In the genomic region with DNA sequence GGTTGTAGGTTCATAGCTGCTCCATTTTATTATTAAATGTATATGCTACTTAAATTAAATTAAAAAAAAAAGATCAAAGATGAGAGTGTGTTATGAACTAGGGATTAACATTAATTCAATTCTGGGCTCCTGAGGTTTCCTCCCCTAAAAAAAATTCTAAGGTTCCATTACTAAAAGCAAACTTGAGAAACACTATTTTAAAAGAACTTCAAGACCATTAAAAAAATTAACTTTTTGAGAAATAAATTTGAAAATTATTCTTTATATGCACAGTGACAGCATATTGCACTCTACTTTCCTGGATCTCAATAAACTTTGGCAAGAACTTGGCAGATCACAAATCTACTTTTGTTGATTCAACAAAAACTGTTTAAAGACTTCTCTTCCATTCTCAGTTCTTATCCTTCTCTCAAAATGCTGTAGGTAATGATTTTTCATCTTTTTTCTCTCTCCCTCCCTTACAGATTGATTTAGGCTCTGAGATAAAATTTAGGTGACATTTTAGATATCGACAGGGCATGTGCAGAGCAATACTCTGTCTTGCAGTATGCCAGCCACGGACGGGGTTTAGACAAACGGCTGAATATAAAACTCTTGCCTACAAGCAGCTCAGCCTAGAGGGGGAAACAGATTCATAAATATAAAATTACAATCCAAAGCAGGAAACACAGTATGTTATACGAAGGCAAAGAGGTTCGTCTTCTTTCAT, we compare ENCODE assay signal across 8 cellular contexts.
DNase-seq lines count a peak whose midpoint lies in the region; ATAC-seq lines count a peak whose summit lies in the region.

No MANE protein-coding gene starts in this region.

- peaks cover 5% of the 10 kb centered on the region for H3K27me3 Mint-ChIP-seq in activated naive CD8-positive, alpha-beta T cell
- H3K27me3 Mint-ChIP-seq in stimulated activated naive B cell treated with anti-CD40 and anti-IgM and Interleukin-4, amounts not matched to agents 10 μg/mL and 1 μg/mL and 100 μg/mL, for 72 hours: peaks cover 16 to 22% of the 10 kb centered on the region in 2 donors

- H3K4me3 ChIP-seq in ACC112 (ENCODE audit: low read depth, low read length) (peak overlapping the region; percentile 79), iPS-11a (ENCODE audit: low read depth, low read length) (peak overlapping the region; percentile 62)

- H3K9me3 Mint-ChIP-seq in activated naive CD8-positive, alpha-beta T cell (ENCODE audit: low read depth): no peaks in the 10 kb centered on the region
- H3K9me3 Mint-ChIP-seq in stimulated activated naive B cell treated with anti-CD40 and anti-IgM and Interleukin-4, amounts not matched to agents 10 μg/mL and 1 μg/mL and 100 μg/mL, for 72 hours: no peaks in the 10 kb centered on the region

- no peak for DNase-seq in stimulated activated naive B cell treated with anti-CD40 and anti-IgM and Interleukin-4, amounts not matched to agents 10 μg/mL and 1 μg/mL and 100 μg/mL, for 72 hours
- DNase-seq in DMS53 (lab: John Stamatoyannopoulos, UW) (no peak), ecto neural progenitor cell (ENCODE audit: low spot score) (no peak)

- H3K4me1 Mint-ChIP-seq in activated naive CD8-positive, alpha-beta T cell (ENCODE audit: low read depth): peaks cover 28% of the 10 kb centered on the region
- H3K4me1 Mint-ChIP-seq in stimulated activated naive B cell treated with anti-CD40 and anti-IgM and Interleukin-4, amounts not matched to agents 10 μg/mL and 1 μg/mL and 100 μg/mL, for 72 hours: peaks cover 25 to 38% of the 10 kb centered on the region in 2 donors

- ATAC-seq in GM19324 (IDR thresholded peaks at IDR 0.05; ENCODE audit: low FRiP score, unreplicated experiment) (peak; percentile 25), HG03280 (IDR thresholded peaks at IDR 0.05; ENCODE audit: unreplicated experiment) (peak; percentile 35)
- peak; percentile 57 to 59 for ATAC-seq in stimulated activated naive B cell treated with anti-CD40 and anti-IgM and Interleukin-4, amounts not matched to agents 10 μg/mL and 1 μg/mL and 100 μg/mL, for 72 hours (replicated peaks)

- H3K27ac Mint-ChIP-seq in activated naive CD8-positive, alpha-beta T cell: peak overlapping the region; percentile 98
- peak overlapping the region; percentile 88 for H3K27ac Mint-ChIP-seq in stimulated activated naive B cell treated with anti-CD40 and anti-IgM and Interleukin-4, amounts not matched to agents 10 μg/mL and 1 μg/mL and 100 μg/mL, for 72 hours

- peak overlapping the region; percentile 85 for H3K4me3 Mint-ChIP-seq in activated naive CD8-positive, alpha-beta T cell
- H3K4me3 Mint-ChIP-seq in stimulated activated naive B cell treated with anti-CD40 and anti-IgM and Interleukin-4, amounts not matched to agents 10 μg/mL and 1 μg/mL and 100 μg/mL, for 72 hours: peak overlapping the region; percentile 92 to 93

- H3K4me1 ChIP-seq in ACC112 (ENCODE audit: control insufficient read depth, insufficient read depth, low read length, unreplicated experiment): peaks cover 7% of the 10 kb centered on the region

- H3K27ac ChIP-seq in ACC112 (ENCODE audit: low read depth, low read length): no peak overlapping the region

- peak overlapping the region; percentile 35 for H2AFZ ChIP-seq in ACC112 (ENCODE audit: low read length, unreplicated experiment)

- no peaks in the 10 kb centered on the region for H3K27me3 ChIP-seq in ACC112 (ENCODE audit: insufficient read depth, low read length)

- H3K79me2 ChIP-seq in ACC112 (ENCODE audit: control insufficient read depth, insufficient read depth, low read length, unreplicated experiment): peaks cover 35% of the 10 kb centered on the region

- H3K36me3 ChIP-seq in ACC112 (ENCODE audit: insufficient read depth, low read length): no peaks in the 10 kb centered on the region

- H3K36me3 Mint-ChIP-seq in activated naive CD8-positive, alpha-beta T cell: peaks cover 21% of the 10 kb centered on the region
- H3K36me3 Mint-ChIP-seq in stimulated activated naive B cell treated with anti-CD40 and anti-IgM and Interleukin-4, amounts not matched to agents 10 μg/mL and 1 μg/mL and 100 μg/mL, for 72 hours: peaks cover 9 to 14% of the 10 kb centered on the region in 2 donors
